11 cellular contexts compared by ENCODE assay signal in the genomic region with DNA sequence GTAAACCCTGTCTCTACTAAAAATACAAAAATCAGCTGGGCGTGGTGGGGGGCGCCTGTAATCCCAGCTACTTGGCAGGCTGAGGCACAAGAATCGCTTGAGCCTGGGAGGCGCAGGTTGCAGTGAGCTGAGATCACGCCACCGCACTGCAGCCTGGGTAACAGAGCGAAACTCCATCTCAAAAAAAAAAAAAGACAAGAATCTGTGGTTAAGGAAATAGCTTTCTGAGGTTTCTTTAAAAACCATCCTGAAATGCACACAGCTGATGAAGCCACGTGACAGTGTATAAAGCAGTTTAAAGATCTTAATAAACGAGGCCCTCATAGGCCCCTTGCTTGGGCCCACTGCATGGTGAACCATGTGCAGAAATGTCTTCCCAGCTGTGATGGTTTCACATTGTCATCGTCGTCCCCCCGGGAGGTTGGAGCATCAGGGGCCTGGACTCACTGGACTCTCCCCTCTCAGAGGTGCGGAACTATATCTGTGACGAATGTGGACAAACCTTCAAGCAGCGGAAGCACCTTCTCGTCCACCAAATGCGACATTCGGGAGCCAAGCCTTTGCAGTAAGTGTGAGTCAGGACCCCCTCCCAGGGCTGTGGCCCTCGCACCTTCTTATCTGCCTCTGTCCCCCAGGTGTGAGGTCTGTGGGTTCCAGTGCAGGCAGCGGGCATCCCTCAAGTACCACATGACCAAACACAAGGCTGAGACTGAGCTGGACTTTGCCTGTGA. TPM values are rescaled to one million over a fixed set of nuclear protein-coding genes. Genes with fewer than 3 reads are reported as not detected.
DNase-seq lines count a peak whose midpoint lies in the region; ATAC-seq and TF ChIP-seq lines count a peak whose summit lies in the region.
"Had no signal": no experiment of that assay in that cellular context is flagged by ENCODE, and none has a peak within 500 bp of the region (broad histone marks: within the 10 kb centered on the region; RNA-seq: fewer than 3 reads in every experiment).

No MANE protein-coding gene starts in this region.

- POLR2A ChIA-PET in activated CD4-positive, alpha-beta memory T cell treated with anti-CD3 and anti-CD28 coated beads, Interleukin-2, amount 10 ng/mL, durations not matched to agents 7 days and 5 days (lab: Charles Lee): interaction anchor here (0.7 to 7.8 kb wide), 13 partner anchors 8 to 136 kb away, joined by 3 to 89 read pairs (median 4); a partner anchor contains a TSS

- CTCF ChIA-PET in activated CD4-positive, alpha-beta memory T cell treated with anti-CD3 and anti-CD28 coated beads, Interleukin-2, amount 10 ng/mL, durations not matched to agents 7 days and 5 days (lab: Charles Lee): interaction anchor here (0.8 to 4.5 kb wide), 8 partner anchors 14 to 136 kb away, joined by 3 to 32 read pairs (median 4); a partner anchor contains a TSS

- H3K36me3 Mint-ChIP-seq in activated CD4-positive, alpha-beta memory T cell treated with anti-CD3 and anti-CD28 coated beads, Interleukin-2, amount 10 ng/mL, durations not matched to agents 7 days and 5 days (ENCODE audit: low read depth): peaks cover 84% of the 10 kb centered on the region
- peaks cover 88% of the 10 kb centered on the region for H3K36me3 Mint-ChIP-seq in central memory CD8-positive, alpha-beta T cell (ENCODE audit: insufficient read depth)
- peaks cover 31% of the 10 kb centered on the region for H3K36me3 Mint-ChIP-seq in chondrocyte (ENCODE audit: low read depth)

- peak; percentile 79 for ATAC-seq in central memory CD8-positive, alpha-beta T cell (replicated peaks; ENCODE audit: extremely low read depth, poor library complexity, severe bottlenecking)

- H3K9me3 Mint-ChIP-seq in activated CD4-positive, alpha-beta memory T cell treated with anti-CD3 and anti-CD28 coated beads, Interleukin-2, amount 10 ng/mL, durations not matched to agents 7 days and 5 days: no peaks in the 10 kb centered on the region
- H3K9me3 Mint-ChIP-seq in central memory CD8-positive, alpha-beta T cell: no peaks in the 10 kb centered on the region
- H3K9me3 Mint-ChIP-seq in chondrocyte (ENCODE audit: low read depth): no peaks in the 10 kb centered on the region

- no peaks in the 10 kb centered on the region for H3K27me3 Mint-ChIP-seq in activated CD4-positive, alpha-beta memory T cell treated with anti-CD3 and anti-CD28 coated beads, Interleukin-2, amount 10 ng/mL, durations not matched to agents 7 days and 5 days
- no peaks in the 10 kb centered on the region for H3K27me3 Mint-ChIP-seq in central memory CD8-positive, alpha-beta T cell
- H3K27me3 Mint-ChIP-seq in chondrocyte (ENCODE audit: low read depth): no peaks in the 10 kb centered on the region

- H3K4me3 Mint-ChIP-seq in activated CD4-positive, alpha-beta memory T cell treated with anti-CD3 and anti-CD28 coated beads, Interleukin-2, amount 10 ng/mL, durations not matched to agents 7 days and 5 days: peak overlapping the region; percentile 32
- H3K4me3 Mint-ChIP-seq in central memory CD8-positive, alpha-beta T cell: peak overlapping the region; percentile 63
- H3K4me3 Mint-ChIP-seq in chondrocyte (ENCODE audit: unreplicated experiment): no peak overlapping the region

- no peak for TF ChIP-seq CTCF in chondrocyte (IDR thresholded peaks at IDR 0.05)

- peak; percentile 54 for DNase-seq in stimulated activated CD4-positive, alpha-beta T cell treated with anti-CD3 and anti-CD28 coated beads, Interleukin-15, amount 100 ng/mL, for 24 hours
- DNase-seq in stimulated activated CD4-positive, alpha-beta T cell treated with anti-CD3 and anti-CD28 coated beads, Interleukin-2, amount 100 ng/mL, for 48 hours: no peak
- peak; percentile 70 for DNase-seq in activated CD4-positive, alpha-beta memory T cell treated with anti-CD3 and anti-CD28 coated beads, Interleukin-2, amount 10 ng/mL, durations not matched to agents 7 days and 5 days
- peak in 1 of 2 donors; percentile 53 for DNase-seq in central memory CD8-positive, alpha-beta T cell (ENCODE audit: low spot score in 2 of 2)
- DNase-seq in stimulated activated naive CD4-positive, alpha-beta T cell treated with Interleukin-2 at 50 U/mL for 16 hours (lab: John Stamatoyannopoulos, UW): peak; percentile 20
- DNase-seq in GM19240 (ENCODE audit: insufficient read length, low spot score): no peak
- no peak for DNase-seq in chondrocyte (ENCODE audit: low spot score)
- DNase-seq in D341Med (ENCODE audit: low spot score): no peak
- DNase-seq: ACHN, IMR-90, NCI-H2029 treated with DMSO at 0.1 percent for 48 hours had no signal

- peak overlapping the region; percentile 78 for H3K27ac Mint-ChIP-seq in activated CD4-positive, alpha-beta memory T cell treated with anti-CD3 and anti-CD28 coated beads, Interleukin-2, amount 10 ng/mL, durations not matched to agents 7 days and 5 days
- H3K27ac Mint-ChIP-seq in central memory CD8-positive, alpha-beta T cell (ENCODE audit: low read depth): peak overlapping the region; percentile 90
- no peak overlapping the region for H3K27ac Mint-ChIP-seq in chondrocyte (ENCODE audit: unreplicated experiment)

- peaks cover 30% of the 10 kb centered on the region for H3K4me1 Mint-ChIP-seq in activated CD4-positive, alpha-beta memory T cell treated with anti-CD3 and anti-CD28 coated beads, Interleukin-2, amount 10 ng/mL, durations not matched to agents 7 days and 5 days
- H3K4me1 Mint-ChIP-seq in central memory CD8-positive, alpha-beta T cell: peaks cover 30% of the 10 kb centered on the region
- H3K4me1 Mint-ChIP-seq in chondrocyte (ENCODE audit: low read depth): no peaks in the 10 kb centered on the region

RNA-seq across cellular contexts. Expression of a gene that starts 16.2 kb away (rescaled TPM):
- total RNA-seq in activated CD4-positive, alpha-beta memory T cell treated with anti-CD3 and anti-CD28 coated beads, Interleukin-2, amount 10 ng/mL, durations not matched to agents 7 days and 5 days: 10 to 100 TPM; 50.4 to 56.5 TPM
- 16.2 to 23.0 TPM (median 17.4 TPM) in 3 replicates for total RNA-seq in chondrocyte

RNA-seq across cellular contexts. Expression of a gene that starts 16.8 kb away (rescaled TPM):
- total RNA-seq in activated CD4-positive, alpha-beta memory T cell treated with anti-CD3 and anti-CD28 coated beads, Interleukin-2, amount 10 ng/mL, durations not matched to agents 7 days and 5 days: 1 to 10 TPM; 7.0 to 7.8 TPM
- 20.3 to 26.6 TPM (median 20.4 TPM) in 3 replicates for total RNA-seq in chondrocyte

RNA-seq across cellular contexts. Expression of a gene that starts 36.0 kb away (rescaled TPM):
- total RNA-seq in activated CD4-positive, alpha-beta memory T cell treated with anti-CD3 and anti-CD28 coated beads, Interleukin-2, amount 10 ng/mL, durations not matched to agents 7 days and 5 days: 10 to 100 TPM in 1 of 2 experiments, 1 to 10 TPM in 1; 9.4 to 10.0 TPM
- 7.0 to 10.3 TPM (median 9.3 TPM) in 3 replicates for total RNA-seq in chondrocyte

RNA-seq across cellular contexts. Expression of a gene that starts 51.0 kb away (rescaled TPM):
- total RNA-seq in activated CD4-positive, alpha-beta memory T cell treated with anti-CD3 and anti-CD28 coated beads, Interleukin-2, amount 10 ng/mL, durations not matched to agents 7 days and 5 days: 10 to 100 TPM; 73.2 to 74.0 TPM
- 43.7 to 63.0 TPM (median 45.8 TPM) in 3 replicates for total RNA-seq in chondrocyte

Comparison
In these comparisons a context has a peak if more than half of its experiments do, and no peak if none do; other contexts are left out.
1. DNase-seq: peak in stimulated activated CD4-positive, alpha-beta T cell treated with anti-CD3 and anti-CD28 coated beads, Interleukin-15, amount 100 ng/mL, for 24 hours (single experiment), activated CD4-positive, alpha-beta memory T cell treated with anti-CD3 and anti-CD28 coated beads, Interleukin-2, amount 10 ng/mL, durations not matched to agents 7 days and 5 days (single experiment) and stimulated activated naive CD4-positive, alpha-beta T cell treated with Interleukin-2 at 50 U/mL for 16 hours (single experiment); none in stimulated activated CD4-positive, alpha-beta T cell treated with anti-CD3 and anti-CD28 coated beads, Interleukin-2, amount 100 ng/mL, for 48 hours (0 of 2), GM19240 (single experiment), chondrocyte (single experiment) and D341Med (single experiment).